ENCODE assay signal across 9 cellular contexts in the genomic region with DNA sequence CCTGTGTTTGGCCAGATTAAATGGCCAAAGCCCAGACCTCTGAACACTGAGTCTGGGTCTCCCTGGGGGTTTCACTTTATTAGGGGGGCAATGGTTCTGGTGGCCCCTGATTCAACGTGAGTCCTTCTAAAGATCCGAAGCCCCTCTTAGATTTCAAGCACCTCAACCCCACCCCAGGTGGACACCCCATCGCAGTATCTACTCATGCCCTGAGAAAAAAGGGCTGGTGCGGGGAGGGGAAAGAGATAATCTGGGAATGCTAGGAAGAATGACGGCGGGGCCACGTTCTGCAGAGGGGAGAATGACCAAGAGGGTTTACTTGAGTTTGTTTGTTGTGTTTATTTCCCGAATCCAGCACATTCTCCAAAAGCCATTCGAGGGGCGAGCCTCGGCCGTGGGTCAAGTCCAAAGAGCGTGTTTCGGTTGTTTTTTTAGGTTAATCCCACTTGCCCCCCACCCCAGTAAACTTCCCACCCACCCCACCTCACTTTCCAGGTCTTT. TPM values are rescaled to one million over a fixed set of nuclear protein-coding genes. Genes with fewer than 3 reads are reported as not detected.
DNase-seq lines count a peak whose midpoint lies in the region; ATAC-seq and TF ChIP-seq lines count a peak whose summit lies in the region.
"Had no signal": no experiment of that assay in that cellular context is flagged by ENCODE, and none has a peak within 500 bp of the region (broad histone marks: within the 10 kb centered on the region; RNA-seq: fewer than 3 reads in every experiment).

No MANE protein-coding gene starts in this region.

- H3K9me3 ChIP-seq in liver (ENCODE audit: control insufficient read depth in 4 of 4, low read length in 3 of 4) (no peaks in the 10 kb centered on the region), tibial nerve (no peaks in the 10 kb centered on the region)

- H3K4me3 ChIP-seq in liver (ENCODE audit: low read depth in 1 of 3, low read length in 3 of 3), result peak overlapping the region; percentile 68 to 83 (median 80)
- peak overlapping the region; percentile 60 to 85 (median 76) for H3K4me3 ChIP-seq in tibial nerve

- H3K4me3 Mint-ChIP-seq in activated CD8-positive, alpha-beta memory T cell treated with anti-CD3 and anti-CD28 coated beads, Interleukin-2, amount 10 ng/mL, durations not matched to agents 7 days and 5 days, result peak overlapping the region; percentile 72

- CTCF ChIA-PET in activated CD8-positive, alpha-beta memory T cell treated with anti-CD3 and anti-CD28 coated beads, Interleukin-2, amount 10 ng/mL, durations not matched to agents 7 days and 5 days (lab: Charles Lee), result interaction anchor here (0.6 to 2.8 kb wide), 4 partner anchors 10 to 44 kb away, joined by 3 to 18 read pairs (median 4); no protein-coding TSS in a partner anchor

- peaks cover 60% of the 10 kb centered on the region for H3K27me3 Mint-ChIP-seq in activated CD8-positive, alpha-beta memory T cell treated with anti-CD3 and anti-CD28 coated beads, Interleukin-2, amount 10 ng/mL, durations not matched to agents 7 days and 5 days

- peaks cover 1 to 28% (median 15%) of the 10 kb centered on the region in 4 donors for H3K4me1 ChIP-seq in liver (ENCODE audit: control insufficient read depth in 4 of 4, insufficient read depth in 4 of 4, low read length in 3 of 4)
- peaks cover 0 to 42% (median 7%) of the 10 kb centered on the region in 4 donors for H3K4me1 ChIP-seq in tibial nerve

- H3K36me3 Mint-ChIP-seq in activated CD8-positive, alpha-beta memory T cell treated with anti-CD3 and anti-CD28 coated beads, Interleukin-2, amount 10 ng/mL, durations not matched to agents 7 days and 5 days, result no peaks in the 10 kb centered on the region

- peak overlapping the region; percentile 11 for H3K27ac ChIP-seq in adipose tissue (ENCODE audit: low read depth, low read length)
- H3K27ac ChIP-seq in liver (ENCODE audit: low read depth in 1 of 2, low read length in 2 of 2), result peak overlapping the region; percentile 92 to 93
- peak overlapping the region; percentile 30 to 94 (median 82) for H3K27ac ChIP-seq in tibial nerve

- 23 to 34% (median 24%) methylated on average over 14 of the region's 14 CpGs for WGBS in adipose tissue, 3 donors
- WGBS in liver, result 15% methylated on average over 14 of the region's 14 CpGs
- WGBS in tibial nerve, 2 donors, result 25 to 27% methylated on average over 14 of the region's 14 CpGs

- peak overlapping the region; percentile 40 to 96 for H3K9ac ChIP-seq in liver (ENCODE audit: low read depth in 1 of 2, low read length in 2 of 2)

- H3K27me3 ChIP-seq in liver (ENCODE audit: control insufficient read depth in 4 of 4, insufficient read depth in 4 of 4, low read length in 3 of 4) (no peaks in the 10 kb centered on the region), tibial nerve (peaks cover 0 to 17% of the 10 kb centered on the region in 2 donors)

- no peak for TF ChIP-seq EP300 in tibial nerve (IDR thresholded peaks at IDR 0.05)

- peaks cover 33% of the 10 kb centered on the region for H3K4me1 Mint-ChIP-seq in activated CD8-positive, alpha-beta memory T cell treated with anti-CD3 and anti-CD28 coated beads, Interleukin-2, amount 10 ng/mL, durations not matched to agents 7 days and 5 days

- no peaks in the 10 kb centered on the region for H3K9me3 Mint-ChIP-seq in activated CD8-positive, alpha-beta memory T cell treated with anti-CD3 and anti-CD28 coated beads, Interleukin-2, amount 10 ng/mL, durations not matched to agents 7 days and 5 days (ENCODE audit: low read depth)

- no peaks in the 10 kb centered on the region for H3K36me3 ChIP-seq in liver (ENCODE audit: control insufficient read depth in 4 of 4, insufficient read depth in 3 of 4, low read depth in 1 of 4, low read length in 3 of 4)
- H3K36me3 ChIP-seq in tibial nerve, result no peaks in the 10 kb centered on the region

- H3K27ac Mint-ChIP-seq in activated CD8-positive, alpha-beta memory T cell treated with anti-CD3 and anti-CD28 coated beads, Interleukin-2, amount 10 ng/mL, durations not matched to agents 7 days and 5 days, result peak overlapping the region; percentile 25

- TF ChIP-seq POLR2A in tibial nerve (IDR thresholded peaks at IDR 0.05), result no peak

- TF ChIP-seq CTCF in liver (IDR thresholded peaks at IDR 0.05; ENCODE audit: low read depth, low read length, missing input control), result no peak
- TF ChIP-seq CTCF in tibial nerve (IDR thresholded peaks at IDR 0.05), result no peak

- TF ChIP-seq RAD21 in liver (IDR thresholded peaks at IDR 0.05), result no peak

- no peak for DNase-seq in activated CD8-positive, alpha-beta memory T cell treated with anti-CD3 and anti-CD28 coated beads, Interleukin-2, amount 10 ng/mL, durations not matched to agents 7 days and 5 days
- no peak for DNase-seq in activated CD8-positive, alpha-beta memory T cell treated with anti-CD3 and anti-CD28 coated beads, Interleukin-2, amount 50 U/mL, for 48 hours
- no peak for DNase-seq in tibial nerve (ENCODE audit: low spot score in 2 of 2)
- DNase-seq in GM19238 (ENCODE audit: insufficient read length, low spot score), result no peak
- no peak for DNase-seq in SIG-M5 treated with dmso at 0.1 percent for 504 hours (lab: John Stamatoyannopoulos, UW; ENCODE audit: unreplicated experiment)
- DNase-seq: DND-41 had no signal

- ATAC-seq in activated CD8-positive, alpha-beta memory T cell treated with anti-CD3 and anti-CD28 coated beads, Interleukin-2, amount 10 ng/mL, durations not matched to agents 7 days and 5 days, result no peak
- no peak for ATAC-seq in HG02885 (IDR thresholded peaks at IDR 0.05; ENCODE audit: poor library complexity, unreplicated experiment)

TF ChIP-seq in liver, 16 proteins besides CTCF, POLR2A, EP300 and RAD21:
- TF ChIP-seq SP1 (IDR thresholded peaks at IDR 0.05) (no peak), YY1 (IDR thresholded peaks at IDR 0.05) (no peak), HNF4G (IDR thresholded peaks at IDR 0.05) (no peak), HNF4A (conservative IDR thresholded peaks at IDR 0.05) (no peak), NR2F2 (IDR thresholded peaks at IDR 0.05) (no peak), TAF1 (conservative IDR thresholded peaks at IDR 0.05) (no peak), EGR1 (IDR thresholded peaks at IDR 0.05; ENCODE audit: low read depth in 2 of 2) (no peak)

RNA-seq across cellular contexts. Expression of a gene that starts 0.8 kb away (rescaled TPM):
- total RNA-seq in activated CD8-positive, alpha-beta memory T cell treated with anti-CD3 and anti-CD28 coated beads, Interleukin-2, amount 10 ng/mL, durations not matched to agents 7 days and 5 days, result 10 to 100 TPM in 1 of 2 experiments, 1 to 10 TPM in 1; 4.8 to 22.7 TPM
- polyA plus RNA-seq in adipose tissue, result 100 to 1,000 TPM in 2 of 3 donors, 10 to 100 TPM in 1; 70.4 to 239 (median 228) TPM
- 10 to 100 TPM; 16.8 to 22.3 TPM for total RNA-seq in liver
- 10 to 100 TPM; 66.7 to 73.4 TPM for polyA plus RNA-seq in liver
- total RNA-seq in tibial nerve, result 100 to 1,000 TPM; 113 to 150 (median 128) TPM

Comparison
In these comparisons a context has a peak if more than half of its experiments do, and no peak if none do; other contexts are left out.
1. H3K27ac ChIP-seq: peak in every context shown above with its lines; median percentile 92 in liver; 82 in tibial nerve; 11 in adipose tissue.
2. RNA of a gene that starts 0.8 kb away (total RNA-seq): 113 to 150 TPM in tibial nerve; 4.8 to 22.7 TPM in activated CD8-positive, alpha-beta memory T cell treated with anti-CD3 and anti-CD28 coated beads, Interleukin-2, amount 10 ng/mL, durations not matched to agents 7 days and 5 days and 16.8 to 22.3 TPM in liver; every median in the first group is over 4 times any median in the second.